In genomic region chr3:26962419-26963355, GRCh38 we compare ENCODE assay signal across 11 cellular contexts.
DNase-seq lines count a peak whose midpoint lies in the region; ATAC-seq and TF ChIP-seq lines count a peak whose summit lies in the region.
"Had no signal": no experiment of that assay in that cellular context is flagged by ENCODE, and none has a peak within 500 bp of the region (broad histone marks: within the 10 kb centered on the region; RNA-seq: fewer than 3 reads in every experiment).

No MANE protein-coding gene starts in this region.

- H3K27me3 ChIP-seq in SJCRH30, result no peaks in the 10 kb centered on the region
- H3K27me3 ChIP-seq in sigmoid colon, result no peaks in the 10 kb centered on the region
- no peaks in the 10 kb centered on the region for H3K27me3 ChIP-seq in dorsolateral prefrontal cortex
- H3K27me3 ChIP-seq: gastrocnemius medialis, spleen had no signal

- 87 to 92% methylated on average over 6 of the region's 6 CpGs for WGBS in sigmoid colon, 2 donors

- no peak overlapping the region for H3K4me3 ChIP-seq in SJCRH30
- H3K4me3 ChIP-seq in sigmoid colon, result no peak overlapping the region
- H3K4me3 ChIP-seq in dorsolateral prefrontal cortex, result peak overlapping the region in 1 of 59 donors; percentile 20
- H3K4me3 ChIP-seq: spleen had no signal

- no peak for TF ChIP-seq POLR2A in sigmoid colon (IDR thresholded peaks at IDR 0.05)

- intact Hi-C loops in sigmoid colon (cut with DNase I) (no loop called here), dorsolateral prefrontal cortex (cut with DNase I) (no loop called here)

- TF ChIP-seq CTCF in sigmoid colon (IDR thresholded peaks at IDR 0.05), result no peak
- TF ChIP-seq CTCF in dorsolateral prefrontal cortex (IDR thresholded peaks at IDR 0.05 in 54 of 56, conservative IDR thresholded peaks at IDR 0.05 in 2 of 56; ENCODE audit: low read depth in 1 of 56, partially characterized antibody in 56 of 56), result no peak

- H3K4me1 ChIP-seq in SJCRH30 (peaks cover 2% of the 10 kb centered on the region; the same call in 1 of the 2 replicates), sigmoid colon (no peaks in the 10 kb centered on the region)
- H3K4me1 ChIP-seq: gastrocnemius medialis, spleen had no signal

- ATAC-seq in GM18517 (IDR thresholded peaks at IDR 0.05; ENCODE audit: unreplicated experiment) (peak; percentile 93), GM21367 (IDR thresholded peaks at IDR 0.05; ENCODE audit: unreplicated experiment) (peak; percentile 90), HG03045 (IDR thresholded peaks at IDR 0.05; ENCODE audit: unreplicated experiment) (peak; percentile 95)
- ATAC-seq: gastrocnemius medialis had no signal

- TF ChIP-seq EP300 in sigmoid colon (IDR thresholded peaks at IDR 0.05), result no peak

- H3K27ac ChIP-seq in SJCRH30 (no peak overlapping the region), sigmoid colon (peak overlapping the region in 1 of 4 donors; percentile 23), dorsolateral prefrontal cortex (no peak overlapping the region)
- H3K27ac ChIP-seq: gastrocnemius medialis, spleen had no signal

- no peaks in the 10 kb centered on the region for H3K36me3 ChIP-seq in SJCRH30
- H3K36me3 ChIP-seq in sigmoid colon, result no peaks in the 10 kb centered on the region
- H3K36me3 ChIP-seq: gastrocnemius medialis, spleen had no signal

- DNase-seq in SJCRH30 (peak; percentile 16 to 46), HuH-7 (ENCODE audit: low spot score) (no peak), sigmoid colon (no peak), dorsolateral prefrontal cortex (no peak), activated gamma-delta T cell (lab: John Stamatoyannopoulos, UW) (no peak)
- DNase-seq: activated effector memory CD4-positive, alpha-beta T cell treated with anti-CD3 and anti-CD28 coated beads, Interleukin-2, amount 50 U/mL, for 16 hours; gastrocnemius medialis; spleen had no signal

- H3K9me3 ChIP-seq in SJCRH30 (replicated peaks) (no peaks in the 10 kb centered on the region), sigmoid colon (peaks cover 0 to 4% (median 0%) of the 10 kb centered on the region in 4 donors)
- H3K9me3 ChIP-seq: gastrocnemius medialis had no signal

Comparison
In these comparisons a context has a peak if more than half of its experiments do, and no peak if none do; other contexts are left out.
1. DNase-seq: peak in SJCRH30 (2 of 2); none in HuH-7 (single experiment), sigmoid colon (single experiment), dorsolateral prefrontal cortex (0 of 10) and activated gamma-delta T cell (single experiment).
2. Peak in every context shown above with its lines, with median percentiles within 50 percentile points of each other: ATAC-seq.